In the genomic region with DNA sequence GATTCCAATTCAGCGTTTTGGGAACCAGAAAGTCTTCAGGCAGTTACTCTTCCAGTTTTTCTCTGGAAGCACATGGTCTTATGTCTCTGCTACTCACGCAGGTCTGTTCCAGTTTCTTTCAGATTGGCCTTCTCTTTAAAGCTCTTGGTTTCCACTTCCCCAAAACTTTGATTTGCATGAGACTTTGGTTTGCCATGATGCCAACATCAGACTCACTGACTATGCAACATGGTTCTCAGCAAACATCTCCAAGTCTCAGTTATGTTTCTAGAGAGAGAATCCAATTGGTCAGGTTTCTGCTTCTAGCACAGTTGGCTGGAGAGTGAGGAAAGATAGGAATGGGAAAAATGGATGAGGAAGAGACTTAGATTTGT, we compare ENCODE assay signal across 10 cellular contexts.
DNase-seq lines count a peak whose midpoint lies in the region; ATAC-seq lines count a peak whose summit lies in the region.
"Had no signal": no experiment of that assay in that cellular context is flagged by ENCODE, and none has a peak within 500 bp of the region (broad histone marks: within the 10 kb centered on the region; RNA-seq: fewer than 3 reads in every experiment).

No MANE protein-coding gene starts in this region.

- DNase-seq in T-helper 1 cell, result no peak
- DNase-seq in MV-4-11 (lab: John Stamatoyannopoulos, UW), result peak; percentile 93
- peak in 1 of 2 donors; percentile 64 for DNase-seq in memory B cell (ENCODE audit: low spot score in 2 of 2)
- no peak for DNase-seq in T-helper 9 cell
- DNase-seq in ecto neural progenitor cell (ENCODE audit: low spot score), result no peak
- DNase-seq in glomerular visceral epithelial cell (ENCODE audit: extremely low spot score), result no peak

- H3K4me3 Mint-ChIP-seq in T-helper 1 cell treated with Interleukin-12 subunit alpha and Interleukin-12 subunit beta and Interleukin-4 antibody, amounts not matched to agents 30 μg/mL and 1 μg/mL, for 36 hours, result no peak overlapping the region
- H3K4me3 Mint-ChIP-seq in memory B cell, result peak overlapping the region; percentile 75

- H3K36me3 Mint-ChIP-seq in T-helper 1 cell treated with Interleukin-12 subunit alpha and Interleukin-12 subunit beta and Interleukin-4 antibody, amounts not matched to agents 30 μg/mL and 1 μg/mL, for 36 hours (ENCODE audit: low read depth), result peaks cover 15% of the 10 kb centered on the region
- peaks cover 1% of the 10 kb centered on the region for H3K36me3 Mint-ChIP-seq in memory B cell

- H3K27ac Mint-ChIP-seq in T-helper 1 cell treated with Interleukin-12 subunit alpha and Interleukin-12 subunit beta and Interleukin-4 antibody, amounts not matched to agents 30 μg/mL and 1 μg/mL, for 36 hours, result peak overlapping the region; percentile 23
- H3K27ac Mint-ChIP-seq in memory B cell, result no peak overlapping the region

- no peaks in the 10 kb centered on the region for H3K27me3 Mint-ChIP-seq in T-helper 1 cell treated with Interleukin-12 subunit alpha and Interleukin-12 subunit beta and Interleukin-4 antibody, amounts not matched to agents 30 μg/mL and 1 μg/mL, for 36 hours (ENCODE audit: low read depth)
- H3K27me3 Mint-ChIP-seq in memory B cell, result no peaks in the 10 kb centered on the region

- peak; percentile 39 for ATAC-seq in GM21529 (IDR thresholded peaks at IDR 0.05; ENCODE audit: unreplicated experiment)
- peak; percentile 40 for ATAC-seq in memory B cell (ENCODE audit: low read depth)
- ATAC-seq: Panc1, sciatic nerve had no signal

- H3K9me3 Mint-ChIP-seq in T-helper 1 cell treated with Interleukin-12 subunit alpha and Interleukin-12 subunit beta and Interleukin-4 antibody, amounts not matched to agents 30 μg/mL and 1 μg/mL, for 36 hours, result no peaks in the 10 kb centered on the region
- no peaks in the 10 kb centered on the region for H3K9me3 Mint-ChIP-seq in memory B cell

- peaks cover 51% of the 10 kb centered on the region for H3K4me1 Mint-ChIP-seq in T-helper 1 cell treated with Interleukin-12 subunit alpha and Interleukin-12 subunit beta and Interleukin-4 antibody, amounts not matched to agents 30 μg/mL and 1 μg/mL, for 36 hours (ENCODE audit: low read depth)
- H3K4me1 Mint-ChIP-seq in memory B cell, result peaks cover 44% of the 10 kb centered on the region
